10 cellular contexts compared by ENCODE assay signal in the genomic region with DNA sequence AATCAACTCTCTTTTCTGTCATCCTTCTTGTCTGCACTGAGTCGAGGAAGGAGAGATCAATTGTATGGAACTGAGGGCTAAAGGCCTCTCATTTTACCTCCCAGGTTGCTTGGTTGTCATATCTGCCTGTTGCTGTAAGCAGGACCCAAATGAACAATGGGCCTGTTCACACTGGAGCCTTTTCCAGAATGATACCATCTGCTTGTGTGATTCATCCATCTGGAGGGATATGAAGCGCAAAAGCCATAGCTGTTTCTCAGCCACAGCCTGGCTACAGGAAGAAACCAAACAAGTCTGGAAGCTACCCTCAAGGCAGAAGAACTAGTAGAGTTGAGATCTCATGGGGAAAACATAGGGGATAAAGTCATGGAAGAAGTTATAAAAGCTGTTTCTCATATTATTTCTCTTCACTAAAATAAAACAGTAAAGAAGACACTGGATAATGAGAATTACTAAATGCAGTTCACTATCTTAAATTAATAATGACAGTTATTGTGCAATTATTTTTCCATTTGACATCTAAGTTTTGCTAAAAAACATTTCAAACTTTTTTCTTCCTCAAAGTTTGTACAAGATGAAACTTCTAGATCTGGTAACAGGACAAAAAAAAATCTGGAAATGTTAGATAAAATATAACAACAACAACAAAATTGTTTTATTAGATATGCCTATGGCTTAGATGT.
A peak's percentile ranks its signal among the peaks of the same experiment; 100 is the strongest.
DNase-seq lines count a peak whose midpoint lies in the region; ATAC-seq and TF ChIP-seq lines count a peak whose summit lies in the region.
"Had no signal": no experiment of that assay in that cellular context is flagged by ENCODE, and none has a peak within 500 bp of the region (broad histone marks: within the 10 kb centered on the region; RNA-seq: fewer than 3 reads in every experiment).

No MANE protein-coding gene starts in this region.

- no peaks in the 10 kb centered on the region for H3K36me3 Mint-ChIP-seq in osteocyte (ENCODE audit: unreplicated experiment)

- CTCF ChIA-PET in RWPE1 (lab: Yijun Ruan, JAX): interaction anchor here (0.6 kb wide), 1 partner anchor 433 kb away, joined by 7 read pairs; no protein-coding TSS in a partner anchor

- H3K4me3 Mint-ChIP-seq in osteocyte (ENCODE audit: unreplicated experiment): no peak overlapping the region

- H3K27ac Mint-ChIP-seq in osteocyte (ENCODE audit: unreplicated experiment): peak overlapping the region; percentile 74

- DNase-seq in EL (peak; percentile 64), RWPE1 (ENCODE audit: low spot score) (peak; percentile 49), fibroblast of gingiva (ENCODE audit: low read depth) (peak; percentile 84), osteocyte (ENCODE audit: extremely low spot score, unreplicated experiment) (no peak), DMS79 (lab: John Stamatoyannopoulos, UW) (no peak), NCI-H2227 treated with DMSO at 0.1 percent for 48 hours (lab: John Stamatoyannopoulos, UW) (no peak)
- DNase-seq: activated CD4-positive, alpha-beta T cell treated with anti-CD3 and anti-CD28 coated beads for 1 hour; NCI-H1436 had no signal

- H3K27me3 Mint-ChIP-seq in osteocyte (ENCODE audit: unreplicated experiment): no peaks in the 10 kb centered on the region

- no peak for ATAC-seq in HG02885 (IDR thresholded peaks at IDR 0.05; ENCODE audit: poor library complexity, unreplicated experiment)
- no peak for ATAC-seq in HG02763 (IDR thresholded peaks at IDR 0.05; ENCODE audit: unreplicated experiment)

- no peaks in the 10 kb centered on the region for H3K9me3 Mint-ChIP-seq in osteocyte (ENCODE audit: unreplicated experiment)

- POLR2A ChIA-PET in RWPE1 (lab: Yijun Ruan, JAX; ENCODE audit: low non-redundant PET): no interaction called here

- peaks cover 23% of the 10 kb centered on the region for H3K4me1 Mint-ChIP-seq in osteocyte (ENCODE audit: unreplicated experiment)

- H3K27ac ChIP-seq in RWPE1: no peak overlapping the region

- TF ChIP-seq CTCF in RWPE1 (conservative IDR thresholded peaks at IDR 0.05; ENCODE audit: low read depth): no peak
- no peak for TF ChIP-seq CTCF in osteocyte (IDR thresholded peaks at IDR 0.05)

Comparison
In these comparisons a context has a peak if more than half of its experiments do, and no peak if none do; other contexts are left out.
1. DNase-seq: peak in EL (single experiment), RWPE1 (single experiment) and fibroblast of gingiva (single experiment); none in osteocyte (single experiment), DMS79 (single experiment) and NCI-H2227 treated with DMSO at 0.1 percent for 48 hours (single experiment).